Comparison of ENCODE assay signal across 12 cellular contexts in the genomic region with DNA sequence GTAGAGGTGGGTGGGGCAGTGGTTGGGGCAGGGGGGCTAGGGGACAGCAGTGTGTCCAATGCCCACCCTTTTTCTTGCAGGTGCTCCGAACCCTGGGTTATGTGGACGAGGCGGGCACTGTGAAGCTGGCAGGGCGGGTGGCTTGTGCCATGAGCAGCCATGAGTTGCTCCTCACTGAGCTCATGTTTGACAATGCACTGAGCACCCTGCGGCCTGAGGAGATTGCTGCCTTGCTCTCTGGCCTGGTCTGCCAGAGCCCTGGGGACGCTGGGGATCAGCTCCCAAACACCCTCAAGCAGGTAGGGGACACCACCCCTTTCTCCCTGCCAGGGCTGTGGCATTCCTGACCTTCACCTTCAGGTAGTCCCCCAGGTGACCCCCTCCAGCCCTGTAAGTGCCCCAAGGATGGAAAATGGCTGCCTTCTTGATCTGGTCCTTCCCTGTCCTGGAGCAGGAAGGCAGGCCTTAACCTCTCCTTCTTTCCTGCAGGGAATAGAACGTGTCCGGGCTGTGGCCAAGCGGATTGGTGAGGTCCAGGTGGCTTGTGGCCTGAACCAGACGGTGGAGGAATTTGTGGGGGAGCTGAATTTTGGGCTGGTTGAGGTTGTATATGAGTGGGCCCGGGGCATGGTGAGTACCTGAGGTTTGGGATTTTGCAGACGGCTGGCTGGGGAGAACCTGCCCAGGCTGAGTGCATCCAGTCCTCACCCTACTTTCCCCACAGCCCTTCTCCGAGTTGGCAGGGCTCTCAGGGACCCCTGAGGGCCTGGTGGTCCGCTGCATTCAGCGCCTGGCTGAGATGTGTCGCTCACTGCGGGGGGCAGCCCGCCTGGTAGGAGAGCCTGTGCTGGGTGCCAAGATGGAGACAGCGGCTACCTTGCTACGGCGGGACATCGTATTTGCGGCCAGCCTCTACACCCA. TPM values are rescaled to one million over a fixed set of nuclear protein-coding genes. Genes with fewer than 3 reads are reported as not detected.
DNase-seq lines count a peak whose midpoint lies in the region; ATAC-seq and TF ChIP-seq lines count a peak whose summit lies in the region.
"Had no signal": no experiment of that assay in that cellular context is flagged by ENCODE, and none has a peak within 500 bp of the region (broad histone marks: within the 10 kb centered on the region; RNA-seq: fewer than 3 reads in every experiment).

No MANE protein-coding gene starts in this region.

- H3K27ac Mint-ChIP-seq in activated CD4-positive, alpha-beta T cell treated with anti-CD3 and anti-CD28 coated beads for 36 hours: peak overlapping the region; percentile 81
- H3K27ac Mint-ChIP-seq in HFFc6 (peak overlapping the region; percentile 96; the same call in 1 of the 2 replicates), osteocyte (ENCODE audit: unreplicated experiment) (peak overlapping the region; percentile 100)
- H3K27ac Mint-ChIP-seq in effector memory CD8-positive, alpha-beta T cell: peak overlapping the region; percentile 100

- H3K4me3 Mint-ChIP-seq in activated CD4-positive, alpha-beta T cell treated with anti-CD3 and anti-CD28 coated beads for 36 hours: no peak overlapping the region
- H3K4me3 Mint-ChIP-seq in HFFc6 (no peak overlapping the region), osteocyte (ENCODE audit: unreplicated experiment) (no peak overlapping the region)
- H3K4me3 Mint-ChIP-seq in effector memory CD8-positive, alpha-beta T cell: no peak overlapping the region

- intact Hi-C loops in activated CD4-positive, alpha-beta T cell treated with anti-CD3 and anti-CD28 coated beads for 36 hours (cut with DNase I, micrococcal nuclease): no loop called here

- H3K4me1 Mint-ChIP-seq in activated CD4-positive, alpha-beta T cell treated with anti-CD3 and anti-CD28 coated beads for 36 hours: peaks cover 41% of the 10 kb centered on the region
- H3K4me1 Mint-ChIP-seq in HFFc6 (ENCODE audit: low read depth) (peaks cover 35% of the 10 kb centered on the region), osteocyte (ENCODE audit: unreplicated experiment) (peaks cover 34% of the 10 kb centered on the region)
- H3K4me1 Mint-ChIP-seq in effector memory CD8-positive, alpha-beta T cell (ENCODE audit: low read depth in 2 of 2): peaks cover 23 to 29% of the 10 kb centered on the region in 2 donors

- no peak for ATAC-seq in activated CD4-positive, alpha-beta T cell treated with anti-CD3 and anti-CD28 coated beads for 36 hours
- ATAC-seq in effector memory CD8-positive, alpha-beta T cell (replicated peaks): no peak
- no peak for ATAC-seq in GM18505 (IDR thresholded peaks at IDR 0.05; ENCODE audit: unreplicated experiment)
- ATAC-seq: HCT116 had no signal

- peaks cover 42% of the 10 kb centered on the region for H3K36me3 Mint-ChIP-seq in activated CD4-positive, alpha-beta T cell treated with anti-CD3 and anti-CD28 coated beads for 36 hours (ENCODE audit: low read depth)
- H3K36me3 Mint-ChIP-seq in HFFc6 (ENCODE audit: low read depth): peaks cover 35% of the 10 kb centered on the region
- H3K36me3 Mint-ChIP-seq in effector memory CD8-positive, alpha-beta T cell (ENCODE audit: insufficient read depth): peaks cover 85% of the 10 kb centered on the region
- H3K36me3 Mint-ChIP-seq in osteocyte (ENCODE audit: unreplicated experiment): peaks cover 24% of the 10 kb centered on the region

- DNase-seq in activated CD4-positive, alpha-beta T cell treated with anti-CD3 and anti-CD28 coated beads for 36 hours: no peak
- no peak for DNase-seq in activated CD4-positive, alpha-beta T cell treated with anti-CD3 and anti-CD28 coated beads for 48 hours
- no peak for DNase-seq in HFFc6
- no peak for DNase-seq in effector memory CD8-positive, alpha-beta T cell
- no peak for DNase-seq in osteocyte (ENCODE audit: extremely low spot score, unreplicated experiment)
- no peak for DNase-seq in retina
- no peak for DNase-seq in HuH-7.5 (ENCODE audit: low spot score)
- DNase-seq: glutamatergic neuron, NCI-H1417, SIG-M5 had no signal

- H3K27me3 Mint-ChIP-seq in activated CD4-positive, alpha-beta T cell treated with anti-CD3 and anti-CD28 coated beads for 36 hours: no peaks in the 10 kb centered on the region
- H3K27me3 Mint-ChIP-seq in HFFc6 (ENCODE audit: insufficient read depth) (peaks cover 20% of the 10 kb centered on the region), osteocyte (ENCODE audit: unreplicated experiment) (no peaks in the 10 kb centered on the region)
- H3K27me3 Mint-ChIP-seq in effector memory CD8-positive, alpha-beta T cell: no peaks in the 10 kb centered on the region

- CTCF ChIA-PET in activated CD4-positive, alpha-beta T cell treated with anti-CD3 and anti-CD28 coated beads for 36 hours (lab: Charles Lee): interaction anchor here (0.6 to 1.0 kb wide), 2 partner anchors 10 to 17 kb away, joined by 3 read pairs; no protein-coding TSS in a partner anchor

- TF ChIP-seq POLR2A in GM18505 (IDR thresholded peaks at IDR 0.05; ENCODE audit: borderline replicate concordance, extremely low read depth, insufficient read depth, insufficient read length): no peak

- H3K9me3 Mint-ChIP-seq in activated CD4-positive, alpha-beta T cell treated with anti-CD3 and anti-CD28 coated beads for 36 hours (ENCODE audit: low read depth): no peaks in the 10 kb centered on the region
- H3K9me3 Mint-ChIP-seq in HFFc6 (peaks cover 3% of the 10 kb centered on the region; the same call in 1 of the 2 replicates), osteocyte (ENCODE audit: unreplicated experiment) (no peaks in the 10 kb centered on the region)
- no peaks in the 10 kb centered on the region for H3K9me3 Mint-ChIP-seq in effector memory CD8-positive, alpha-beta T cell

- TF ChIP-seq CTCF in HFFc6 (IDR thresholded peaks at IDR 0.05) (no peak), osteocyte (IDR thresholded peaks at IDR 0.05) (no peak)

- POLR2A ChIA-PET in activated CD4-positive, alpha-beta T cell treated with anti-CD3 and anti-CD28 coated beads for 36 hours (lab: Charles Lee): interaction anchor here (1.8 kb wide), 1 partner anchor 10 kb away, joined by 9 read pairs; a partner anchor contains a TSS

RNA-seq across cellular contexts. Expression of a gene that starts 2.9 kb away (rescaled TPM):
- total RNA-seq in activated CD4-positive, alpha-beta T cell treated with anti-CD3 and anti-CD28 coated beads for 36 hours: 10 to 100 TPM; 12.6 to 13.9 TPM
- 10 to 100 TPM; 14.1 to 20.5 (median 16.5) TPM for total RNA-seq in HFFc6 (2021; fragmentation: NEBNext Ultra II Directional; extraction: Animal tissue kit (Norgen Biotek cat#: 25700))
- 28.6 and 30.8 TPM in 2 replicates for total RNA-seq in osteocyte

RNA-seq across cellular contexts. Expression of a gene that starts 10.1 kb away (rescaled TPM):
- total RNA-seq in activated CD4-positive, alpha-beta T cell treated with anti-CD3 and anti-CD28 coated beads for 36 hours: 100 to 1,000 TPM in 1 of 2 experiments, 10 to 100 TPM in 1; 90.2 to 104 TPM
- 10 to 100 TPM; 74.0 to 83.3 (median 77.8) TPM for total RNA-seq in HFFc6 (2021; fragmentation: NEBNext Ultra II Directional; extraction: Animal tissue kit (Norgen Biotek cat#: 25700))
- 69.3 and 84.3 TPM in 2 replicates for total RNA-seq in osteocyte

RNA-seq across cellular contexts. Expression of a gene that starts 10.3 kb away (rescaled TPM):
- total RNA-seq in activated CD4-positive, alpha-beta T cell treated with anti-CD3 and anti-CD28 coated beads for 36 hours: 10 to 100 TPM; 74.3 to 95.1 TPM
- total RNA-seq in HFFc6 (2021; fragmentation: NEBNext Ultra II Directional; extraction: Animal tissue kit (Norgen Biotek cat#: 25700)): 10 to 100 TPM; 63.4 to 87.0 (median 78.7) TPM
- total RNA-seq in osteocyte: 59.3 and 66.8 TPM in 2 replicates

RNA-seq across cellular contexts. Expression of a gene that starts 12.8 kb away (rescaled TPM):
- total RNA-seq in activated CD4-positive, alpha-beta T cell treated with anti-CD3 and anti-CD28 coated beads for 36 hours: 1 to 10 TPM; 3.4 to 3.9 TPM
- 1 to 10 TPM; 1.2 to 3.2 (median 2.0) TPM for total RNA-seq in HFFc6 (2021; fragmentation: NEBNext Ultra II Directional; extraction: Animal tissue kit (Norgen Biotek cat#: 25700))
- total RNA-seq in osteocyte: 13.5 and 15.2 TPM in 2 replicates

RNA-seq across cellular contexts. Expression of a gene that starts 23.2 kb away (rescaled TPM):
- under 1 TPM; 0.69 to 0.96 TPM for total RNA-seq in activated CD4-positive, alpha-beta T cell treated with anti-CD3 and anti-CD28 coated beads for 36 hours
- total RNA-seq in HFFc6 (2021; fragmentation: NEBNext Ultra II Directional; extraction: Animal tissue kit (Norgen Biotek cat#: 25700)): 1 to 10 TPM in 2 of 6 experiments, under 1 TPM in 3, not detected in 1; 0.33 to 1.3 (median 0.81) TPM
- 4.2 and 6.9 TPM in 2 replicates for total RNA-seq in osteocyte
